In the genomic region with DNA sequence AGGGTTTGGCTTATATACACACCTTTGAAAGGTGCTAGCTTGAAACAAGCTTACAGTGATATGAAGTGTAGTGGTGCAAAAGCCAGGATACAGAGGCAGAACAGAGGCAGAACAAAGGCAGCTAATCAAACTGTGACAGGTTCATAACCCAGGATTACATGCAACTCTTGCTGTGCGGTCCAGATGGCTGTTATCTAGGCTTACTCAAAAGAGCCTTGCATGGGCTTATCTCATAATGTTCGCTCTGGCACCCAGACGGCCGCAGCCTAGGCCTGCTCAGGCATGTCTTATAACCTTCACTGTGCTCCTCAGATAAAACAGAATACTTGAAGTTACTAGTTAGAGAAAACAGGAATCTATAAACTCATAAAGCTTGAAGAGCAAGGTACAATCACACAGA, we compare ENCODE assay signal across 1 cellular context.
A peak's percentile ranks its signal among the peaks of the same experiment; 100 is the strongest.
TF ChIP-seq lines count a peak whose summit lies in the region.

No MANE protein-coding gene starts in this region.

TF ChIP-seq in K562, 482 proteins besides CTCF, POLR2A, EP300 and RAD21 (continued from another document and continues in another):
- TF ChIP-seq, protein P1, sequence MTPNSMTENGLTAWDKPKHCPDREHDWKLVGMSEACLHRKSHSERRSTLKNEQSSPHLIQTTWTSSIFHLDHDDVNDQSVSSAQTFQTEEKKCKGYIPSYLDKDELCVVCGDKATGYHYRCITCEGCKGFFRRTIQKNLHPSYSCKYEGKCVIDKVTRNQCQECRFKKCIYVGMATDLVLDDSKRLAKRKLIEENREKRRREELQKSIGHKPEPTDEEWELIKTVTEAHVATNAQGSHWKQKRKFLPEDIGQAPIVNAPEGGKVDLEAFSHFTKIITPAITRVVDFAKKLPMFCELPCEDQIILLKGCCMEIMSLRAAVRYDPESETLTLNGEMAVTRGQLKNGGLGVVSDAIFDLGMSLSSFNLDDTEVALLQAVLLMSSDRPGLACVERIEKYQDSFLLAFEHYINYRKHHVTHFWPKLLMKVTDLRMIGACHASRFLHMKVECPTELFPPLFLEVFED (CRISPR knock-in tag; conservative IDR thresholded peaks at IDR 0.05), result no peak
- no peak for TF ChIP-seq POLR3A (IDR thresholded peaks at IDR 0.05; ENCODE audit: borderline replicate concordance, extremely low read depth, insufficient read depth, insufficient read length)
- TF ChIP-seq, protein P2, sequence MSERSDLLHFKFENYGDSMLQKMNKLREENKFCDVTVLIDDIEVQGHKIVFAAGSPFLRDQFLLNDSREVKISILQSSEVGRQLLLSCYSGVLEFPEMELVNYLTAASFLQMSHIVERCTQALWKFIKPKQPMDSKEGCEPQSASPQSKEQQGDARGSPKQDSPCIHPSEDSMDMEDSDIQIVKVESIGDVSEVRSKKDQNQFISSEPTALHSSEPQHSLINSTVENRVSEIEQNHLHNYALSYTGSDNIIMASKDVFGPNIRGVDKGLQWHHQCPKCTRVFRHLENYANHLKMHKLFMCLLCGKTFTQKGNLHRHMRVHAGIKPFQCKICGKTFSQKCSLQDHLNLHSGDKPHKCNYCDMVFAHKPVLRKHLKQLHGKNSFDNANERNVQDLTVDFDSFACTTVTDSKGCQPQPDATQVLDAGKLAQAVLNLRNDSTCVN (CRISPR knock-in tag; IDR thresholded peaks at IDR 0.05), result no peak
- no peak for TF ChIP-seq GTF2A2 (tag; IDR thresholded peaks at IDR 0.05)
- TF ChIP-seq, protein P3, sequence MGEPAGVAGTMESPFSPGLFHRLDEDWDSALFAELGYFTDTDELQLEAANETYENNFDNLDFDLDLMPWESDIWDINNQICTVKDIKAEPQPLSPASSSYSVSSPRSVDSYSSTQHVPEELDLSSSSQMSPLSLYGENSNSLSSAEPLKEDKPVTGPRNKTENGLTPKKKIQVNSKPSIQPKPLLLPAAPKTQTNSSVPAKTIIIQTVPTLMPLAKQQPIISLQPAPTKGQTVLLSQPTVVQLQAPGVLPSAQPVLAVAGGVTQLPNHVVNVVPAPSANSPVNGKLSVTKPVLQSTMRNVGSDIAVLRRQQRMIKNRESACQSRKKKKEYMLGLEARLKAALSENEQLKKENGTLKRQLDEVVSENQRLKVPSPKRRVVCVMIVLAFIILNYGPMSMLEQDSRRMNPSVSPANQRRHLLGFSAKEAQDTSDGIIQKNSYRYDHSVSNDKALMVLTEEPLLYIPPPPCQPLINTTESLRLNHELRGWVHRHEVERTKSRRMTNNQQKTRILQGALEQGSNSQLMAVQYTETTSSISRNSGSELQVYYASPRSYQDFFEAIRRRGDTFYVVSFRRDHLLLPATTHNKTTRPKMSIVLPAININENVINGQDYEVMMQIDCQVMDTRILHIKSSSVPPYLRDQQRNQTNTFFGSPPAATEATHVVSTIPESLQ (CRISPR knock-in tag; IDR thresholded peaks at IDR 0.05), result no peak
- TF ChIP-seq SIX5 (IDR thresholded peaks at IDR 0.05; ENCODE audit: borderline replicate concordance in 1 of 2, insufficient read depth in 1 of 2, low read depth in 1 of 2, low read length in 2 of 2), result no peak
- TF ChIP-seq GTF2F1 (IDR thresholded peaks at IDR 0.05; ENCODE audit: low read depth, low read length), result no peak
- no peak for TF ChIP-seq RBM17 (IDR thresholded peaks at IDR 0.05; ENCODE audit: borderline replicate concordance, low read depth, low read length)
- no peak for TF ChIP-seq YBX1 (IDR thresholded peaks at IDR 0.05)
- TF ChIP-seq HSF4 (CRISPR knock-in tag; IDR thresholded peaks at IDR 0.05; ENCODE audit: borderline replicate concordance), result no peak
- TF ChIP-seq KDM4B (IDR thresholded peaks at IDR 0.05; ENCODE audit: borderline replicate concordance in 2 of 2, low read depth in 1 of 2), result no peak
- TF ChIP-seq ZNF239 (CRISPR knock-in tag; IDR thresholded peaks at IDR 0.05), result no peak
- peak; percentile 81; the same call in 1 of the 2 replicates for TF ChIP-seq RUNX1 (IDR thresholded peaks at IDR 0.05; ENCODE audit: low read depth)
- TF ChIP-seq HDAC8 (tag; IDR thresholded peaks at IDR 0.05), result no peak
- no peak for TF ChIP-seq KLF10 (CRISPR knock-in tag; IDR thresholded peaks at IDR 0.05)
- no peak for TF ChIP-seq ZNF764 (CRISPR knock-in tag; IDR thresholded peaks at IDR 0.05; ENCODE audit: low read depth)
- TF ChIP-seq MBD2 (IDR thresholded peaks at IDR 0.05; ENCODE audit: borderline replicate concordance, low read depth), result peak; percentile 82
- no peak for TF ChIP-seq ZC3H11A (IDR thresholded peaks at IDR 0.05; ENCODE audit: low read depth, low read length)
- peak; percentile 73; the same call in 1 of the 2 replicates for TF ChIP-seq ZEB2 (IDR thresholded peaks at IDR 0.05)
- TF ChIP-seq, protein P4, sequence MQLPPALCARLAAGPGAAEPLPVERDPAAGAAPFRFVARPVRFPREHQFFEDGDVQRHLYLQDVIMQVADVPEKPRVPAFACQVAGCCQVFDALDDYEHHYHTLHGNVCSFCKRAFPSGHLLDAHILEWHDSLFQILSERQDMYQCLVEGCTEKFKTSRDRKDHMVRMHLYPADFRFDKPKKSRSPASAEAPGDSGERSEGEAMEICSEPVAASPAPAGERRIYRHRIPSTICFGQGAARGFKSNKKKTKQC (CRISPR knock-in tag; IDR thresholded peaks at IDR 0.05), result no peak
- no peak for TF ChIP-seq CBX8 (IDR thresholded peaks at IDR 0.05; ENCODE audit: borderline replicate concordance, extremely low read depth, low read depth, low read length, poor library complexity, severe bottlenecking)
- TF ChIP-seq KDM5B (IDR thresholded peaks at IDR 0.05; ENCODE audit: insufficient replicate concordance, low read depth, low read length), result no peak
- TF ChIP-seq TCFL5 (CRISPR knock-in tag; conservative IDR thresholded peaks at IDR 0.05), result no peak
- peak; percentile 99 for TF ChIP-seq ARID1B (IDR thresholded peaks at IDR 0.05)
- TF ChIP-seq, protein P5, sequence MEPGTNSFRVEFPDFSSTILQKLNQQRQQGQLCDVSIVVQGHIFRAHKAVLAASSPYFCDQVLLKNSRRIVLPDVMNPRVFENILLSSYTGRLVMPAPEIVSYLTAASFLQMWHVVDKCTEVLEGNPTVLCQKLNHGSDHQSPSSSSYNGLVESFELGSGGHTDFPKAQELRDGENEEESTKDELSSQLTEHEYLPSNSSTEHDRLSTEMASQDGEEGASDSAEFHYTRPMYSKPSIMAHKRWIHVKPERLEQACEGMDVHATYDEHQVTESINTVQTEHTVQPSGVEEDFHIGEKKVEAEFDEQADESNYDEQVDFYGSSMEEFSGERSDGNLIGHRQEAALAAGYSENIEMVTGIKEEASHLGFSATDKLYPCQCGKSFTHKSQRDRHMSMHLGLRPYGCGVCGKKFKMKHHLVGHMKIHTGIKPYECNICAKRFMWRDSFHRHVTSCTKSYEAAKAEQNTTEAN (CRISPR knock-in tag; IDR thresholded peaks at IDR 0.05), result no peak
- TF ChIP-seq ATF7 (IDR thresholded peaks at IDR 0.05), result peak; percentile 81
- peak; percentile 93 for TF ChIP-seq LEF1 (IDR thresholded peaks at IDR 0.05)
- TF ChIP-seq, protein P6, sequence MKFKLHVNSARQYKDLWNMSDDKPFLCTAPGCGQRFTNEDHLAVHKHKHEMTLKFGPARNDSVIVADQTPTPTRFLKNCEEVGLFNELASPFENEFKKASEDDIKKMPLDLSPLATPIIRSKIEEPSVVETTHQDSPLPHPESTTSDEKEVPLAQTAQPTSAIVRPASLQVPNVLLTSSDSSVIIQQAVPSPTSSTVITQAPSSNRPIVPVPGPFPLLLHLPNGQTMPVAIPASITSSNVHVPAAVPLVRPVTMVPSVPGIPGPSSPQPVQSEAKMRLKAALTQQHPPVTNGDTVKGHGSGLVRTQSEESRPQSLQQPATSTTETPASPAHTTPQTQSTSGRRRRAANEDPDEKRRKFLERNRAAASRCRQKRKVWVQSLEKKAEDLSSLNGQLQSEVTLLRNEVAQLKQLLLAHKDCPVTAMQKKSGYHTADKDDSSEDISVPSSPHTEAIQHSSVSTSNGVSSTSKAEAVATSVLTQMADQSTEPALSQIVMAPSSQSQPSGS (CRISPR knock-in tag; IDR thresholded peaks at IDR 0.05), result no peak
- TF ChIP-seq, protein P7, sequence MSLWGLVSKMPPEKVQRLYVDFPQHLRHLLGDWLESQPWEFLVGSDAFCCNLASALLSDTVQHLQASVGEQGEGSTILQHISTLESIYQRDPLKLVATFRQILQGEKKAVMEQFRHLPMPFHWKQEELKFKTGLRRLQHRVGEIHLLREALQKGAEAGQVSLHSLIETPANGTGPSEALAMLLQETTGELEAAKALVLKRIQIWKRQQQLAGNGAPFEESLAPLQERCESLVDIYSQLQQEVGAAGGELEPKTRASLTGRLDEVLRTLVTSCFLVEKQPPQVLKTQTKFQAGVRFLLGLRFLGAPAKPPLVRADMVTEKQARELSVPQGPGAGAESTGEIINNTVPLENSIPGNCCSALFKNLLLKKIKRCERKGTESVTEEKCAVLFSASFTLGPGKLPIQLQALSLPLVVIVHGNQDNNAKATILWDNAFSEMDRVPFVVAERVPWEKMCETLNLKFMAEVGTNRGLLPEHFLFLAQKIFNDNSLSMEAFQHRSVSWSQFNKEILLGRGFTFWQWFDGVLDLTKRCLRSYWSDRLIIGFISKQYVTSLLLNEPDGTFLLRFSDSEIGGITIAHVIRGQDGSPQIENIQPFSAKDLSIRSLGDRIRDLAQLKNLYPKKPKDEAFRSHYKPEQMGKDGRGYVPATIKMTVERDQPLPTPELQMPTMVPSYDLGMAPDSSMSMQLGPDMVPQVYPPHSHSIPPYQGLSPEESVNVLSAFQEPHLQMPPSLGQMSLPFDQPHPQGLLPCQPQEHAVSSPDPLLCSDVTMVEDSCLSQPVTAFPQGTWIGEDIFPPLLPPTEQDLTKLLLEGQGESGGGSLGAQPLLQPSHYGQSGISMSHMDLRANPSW (CRISPR knock-in tag; IDR thresholded peaks at IDR 0.05), result no peak
- no peak for TF ChIP-seq ILK (tag; IDR thresholded peaks at IDR 0.05; ENCODE audit: borderline replicate concordance, low read depth)
- no peak for TF ChIP-seq SIRT6 (IDR thresholded peaks at IDR 0.05; ENCODE audit: low read depth, low read length)
- no peak for TF ChIP-seq ZFP1 (CRISPR knock-in tag; IDR thresholded peaks at IDR 0.05)
- TF ChIP-seq ZNF174 (CRISPR knock-in tag; IDR thresholded peaks at IDR 0.05), result no peak
- TF ChIP-seq, protein P8, sequence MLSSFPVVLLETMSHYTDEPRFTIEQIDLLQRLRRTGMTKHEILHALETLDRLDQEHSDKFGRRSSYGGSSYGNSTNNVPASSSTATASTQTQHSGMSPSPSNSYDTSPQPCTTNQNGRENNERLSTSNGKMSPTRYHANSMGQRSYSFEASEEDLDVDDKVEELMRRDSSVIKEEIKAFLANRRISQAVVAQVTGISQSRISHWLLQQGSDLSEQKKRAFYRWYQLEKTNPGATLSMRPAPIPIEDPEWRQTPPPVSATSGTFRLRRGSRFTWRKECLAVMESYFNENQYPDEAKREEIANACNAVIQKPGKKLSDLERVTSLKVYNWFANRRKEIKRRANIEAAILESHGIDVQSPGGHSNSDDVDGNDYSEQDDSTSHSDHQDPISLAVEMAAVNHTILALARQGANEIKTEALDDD (IDR thresholded peaks at IDR 0.05), result peak; percentile 98
- TF ChIP-seq ZNF668 (CRISPR knock-in tag; IDR thresholded peaks at IDR 0.05), result no peak
- no peak for TF ChIP-seq NR2F6 (CRISPR knock-in tag; IDR thresholded peaks at IDR 0.05)
- peak; percentile 83 for TF ChIP-seq CEBPB (tag; IDR thresholded peaks at IDR 0.05)
- TF ChIP-seq ELF1 (tag; IDR thresholded peaks at IDR 0.05), result no peak
- TF ChIP-seq TCF7L2 (IDR thresholded peaks at IDR 0.05; ENCODE audit: low read depth, low read length), result no peak
- peak in 1 of 2 experiments; percentile 81; a peak in 2 of 3 replicates for TF ChIP-seq CBX3 (IDR thresholded peaks at IDR 0.05; ENCODE audit: borderline replicate concordance in 1 of 2, low read length in 2 of 2)
- TF ChIP-seq ARHGAP35 (IDR thresholded peaks at IDR 0.05; ENCODE audit: partially characterized antibody), result no peak
- TF ChIP-seq L3MBTL2 (IDR thresholded peaks at IDR 0.05), result peak; percentile 41; the same call in 1 of the 2 replicates
- TF ChIP-seq SAP30 (IDR thresholded peaks at IDR 0.05; ENCODE audit: borderline replicate concordance, insufficient read depth, low read depth, low read length, poor library complexity, severe bottlenecking), result no peak
- TF ChIP-seq, protein P9, sequence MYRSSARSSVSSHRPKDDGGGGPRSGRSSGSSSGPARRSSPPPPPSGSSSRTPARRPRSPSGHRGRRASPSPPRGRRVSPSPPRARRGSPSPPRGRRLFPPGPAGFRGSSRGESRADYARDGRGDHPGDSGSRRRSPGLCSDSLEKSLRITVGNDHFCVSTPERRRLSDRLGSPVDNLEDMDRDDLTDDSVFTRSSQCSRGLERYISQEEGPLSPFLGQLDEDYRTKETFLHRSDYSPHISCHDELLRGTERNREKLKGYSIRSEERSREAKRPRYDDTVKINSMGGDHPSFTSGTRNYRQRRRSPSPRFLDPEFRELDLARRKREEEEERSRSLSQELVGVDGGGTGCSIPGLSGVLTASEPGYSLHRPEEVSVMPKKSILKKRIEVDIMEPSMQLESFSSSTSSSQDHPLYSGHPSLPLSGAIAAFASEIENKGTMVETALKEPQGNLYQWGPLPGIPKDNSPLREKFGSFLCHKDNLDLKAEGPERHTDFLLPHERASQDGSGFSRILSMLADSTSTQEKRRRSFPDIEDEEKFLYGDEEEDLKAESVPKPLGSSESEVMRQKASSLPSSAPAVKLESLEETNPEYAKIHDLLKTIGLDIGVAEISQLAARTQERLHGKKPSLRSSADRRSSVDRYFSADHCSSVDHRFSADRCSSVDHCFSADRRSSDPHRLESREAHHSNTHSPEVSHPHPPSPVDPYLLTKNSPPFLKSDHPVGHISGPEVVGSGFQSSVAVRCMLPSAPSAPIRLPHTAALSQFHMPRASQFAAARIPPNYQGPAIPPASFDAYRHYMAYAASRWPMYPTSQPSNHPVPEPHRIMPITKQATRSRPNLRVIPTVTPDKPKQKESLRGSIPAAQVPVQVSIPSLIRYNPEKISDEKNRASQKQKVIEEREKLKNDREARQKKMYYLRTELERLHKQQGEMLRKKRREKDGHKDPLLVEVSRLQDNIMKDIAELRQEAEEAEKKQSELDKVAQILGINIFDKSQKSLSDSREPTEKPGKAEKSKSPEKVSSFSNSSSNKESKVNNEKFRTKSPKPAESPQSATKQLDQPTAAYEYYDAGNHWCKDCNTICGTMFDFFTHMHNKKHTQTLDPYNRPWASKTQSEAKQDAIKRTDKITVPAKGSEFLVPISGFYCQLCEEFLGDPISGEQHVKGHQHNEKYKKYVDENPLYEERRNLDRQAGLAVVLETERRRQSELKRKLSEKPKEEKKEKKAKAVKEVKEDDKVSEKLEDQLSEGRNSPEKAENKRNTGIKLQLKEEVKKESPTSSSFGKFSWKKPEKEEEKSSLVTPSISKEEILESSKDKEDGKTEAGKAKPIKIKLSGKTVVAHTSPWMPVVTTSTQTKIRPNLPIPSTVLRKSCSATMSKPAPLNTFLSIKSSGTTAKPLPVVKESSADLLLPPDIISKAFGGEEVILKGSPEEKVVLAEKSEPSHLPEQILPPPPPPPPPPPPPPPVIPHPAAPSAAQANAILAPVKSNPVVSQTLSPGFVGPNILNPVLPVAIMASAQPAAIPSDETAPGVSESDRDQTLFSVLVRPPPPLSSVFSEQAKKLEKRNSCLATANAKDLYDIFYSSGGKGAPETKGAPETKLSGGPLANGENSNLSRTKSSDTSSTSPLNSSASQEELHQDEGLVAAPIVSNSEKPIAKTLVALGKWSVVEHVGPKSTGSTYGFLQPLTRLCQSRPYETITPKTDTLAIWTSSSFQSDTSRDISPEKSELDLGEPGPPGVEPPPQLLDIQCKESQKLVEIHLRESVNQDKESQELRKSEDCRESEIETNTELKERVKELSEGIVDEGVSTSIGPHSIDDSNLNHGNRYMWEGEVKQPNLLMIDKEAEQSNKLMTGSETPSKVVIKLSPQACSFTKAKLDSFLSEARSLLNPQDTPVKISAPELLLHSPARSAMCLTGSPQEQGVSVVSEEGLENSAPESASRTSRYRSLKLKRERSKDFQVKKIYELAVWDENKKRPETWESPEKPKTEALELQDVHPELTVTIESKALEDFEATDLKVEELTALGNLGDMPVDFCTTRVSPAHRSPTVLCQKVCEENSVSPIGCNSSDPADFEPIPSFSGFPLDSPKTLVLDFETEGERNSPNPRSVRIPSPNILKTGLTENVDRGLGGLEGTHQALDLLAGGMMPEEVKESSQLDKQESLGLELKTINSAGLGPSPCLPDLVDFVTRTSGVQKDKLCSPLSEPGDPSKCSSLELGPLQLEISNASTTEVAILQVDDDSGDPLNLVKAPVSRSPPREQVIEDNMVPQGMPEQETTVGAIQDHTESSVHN (IDR thresholded peaks at IDR 0.05; ENCODE audit: borderline replicate concordance in 1 of 2, low read depth in 1 of 2), result no peak
